In genomic region chr5:52282647-52283046, GRCh38 we compare ENCODE assay signal across 5 cellular contexts.
"Had no signal": no experiment of that assay in that cellular context is flagged by ENCODE, and none has a peak within 500 bp of the region (broad histone marks: within the 10 kb centered on the region; RNA-seq: fewer than 3 reads in every experiment).

No MANE protein-coding gene starts in this region.

- H3K4me3 ChIP-seq: GM23338 had no signal

- ATAC-seq: GM23338 had no signal

- FAIRE-seq: H54, HTR-8/SVneo had no signal

- H2AFZ ChIP-seq: GM23338 had no signal

- DNase-seq: H9, HCEC 1CT had no signal

- H3K4me2 ChIP-seq: GM23338 had no signal
